ENCODE assay signal across 8 cellular contexts in the genomic region with DNA sequence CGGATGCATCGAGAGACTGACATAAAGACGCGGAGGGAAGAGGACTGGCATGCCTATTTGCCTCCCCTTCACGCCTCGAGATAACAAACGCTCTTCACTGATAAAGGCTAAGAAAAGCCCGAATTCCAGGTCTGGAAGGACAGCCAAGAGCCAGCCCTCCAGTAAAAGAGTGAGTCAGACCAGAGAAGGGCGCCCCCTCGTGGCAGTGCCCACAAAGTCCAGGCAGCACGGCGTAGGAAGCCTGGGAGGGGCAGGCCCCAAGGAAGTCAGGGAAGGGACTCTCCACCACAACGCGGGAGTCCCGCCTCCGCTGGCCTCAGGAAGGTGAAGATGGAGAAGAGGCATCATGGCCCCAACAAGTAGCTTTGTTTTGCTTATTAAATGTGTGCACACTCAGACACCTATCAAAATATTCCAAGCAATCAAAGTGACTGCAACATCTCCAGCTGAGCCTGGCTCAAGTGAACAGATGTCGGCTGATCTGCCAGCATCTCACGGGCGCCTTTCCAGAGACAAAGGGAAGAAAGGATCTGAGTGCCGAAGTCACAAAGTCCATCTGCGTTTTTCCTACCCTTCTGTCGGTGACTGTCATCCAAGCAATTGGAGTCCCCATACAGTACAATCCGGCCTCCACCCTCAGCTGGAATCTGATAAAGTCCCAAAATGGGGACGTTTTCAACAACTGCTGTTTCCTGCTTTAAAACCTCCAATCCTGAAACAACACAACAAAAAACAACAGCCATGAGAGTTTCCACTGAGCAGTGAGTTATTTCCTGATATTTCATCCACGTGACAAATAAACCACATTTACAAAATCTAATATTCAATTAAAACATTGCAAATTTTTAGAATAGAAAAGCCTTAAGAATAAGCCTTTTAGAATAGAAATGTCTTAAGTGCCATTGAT. TPM values are rescaled to one million over a fixed set of nuclear protein-coding genes. Genes with fewer than 3 reads are reported as not detected.
DNase-seq lines count a peak whose midpoint lies in the region; ATAC-seq and TF ChIP-seq lines count a peak whose summit lies in the region.

No MANE protein-coding gene starts in this region.

- H3K27ac ChIP-seq in CD8-positive, alpha-beta memory T cell (ENCODE audit: low read depth, low read length) = no peak overlapping the region
- no peak overlapping the region for H3K27ac ChIP-seq in HL-60 (replicated peaks)
- no peak overlapping the region for H3K27ac ChIP-seq in substantia nigra (ENCODE audit: low read depth, low read length, poor library complexity, severe bottlenecking)

- no peak overlapping the region for H3K4me3 Mint-ChIP-seq in CD8-positive, alpha-beta memory T cell
- H3K4me3 Mint-ChIP-seq in activated T-helper 17 cell treated with anti-CD3 and anti-CD28 coated beads, Interleukin-2, amount 50 U/mL, for 72 hours = no peak overlapping the region
- no peak overlapping the region for H3K4me3 Mint-ChIP-seq in neural crest cell

- peaks cover 0 to 2% (median 0%) of the 10 kb centered on the region in 3 donors for H3K4me1 Mint-ChIP-seq in CD8-positive, alpha-beta memory T cell
- peaks cover 5% of the 10 kb centered on the region for H3K4me1 Mint-ChIP-seq in activated T-helper 17 cell treated with anti-CD3 and anti-CD28 coated beads, Interleukin-2, amount 50 U/mL, for 72 hours
- H3K4me1 Mint-ChIP-seq in neural crest cell = peaks cover 5% of the 10 kb centered on the region

- CTCF ChIA-PET in CD8-positive, alpha-beta memory T cell (lab: Charles Lee) = interaction anchor here (0.9 kb wide), 1 partner anchor 18 kb away, joined by 3 read pairs; no protein-coding TSS in a partner anchor

- H3K36me3 Mint-ChIP-seq in CD8-positive, alpha-beta memory T cell = peaks cover under 1 to 95% (median 22%) of the 10 kb centered on the region in 3 donors
- peaks cover 97% of the 10 kb centered on the region for H3K36me3 Mint-ChIP-seq in activated T-helper 17 cell treated with anti-CD3 and anti-CD28 coated beads, Interleukin-2, amount 50 U/mL, for 72 hours (ENCODE audit: low read depth)
- peaks cover 4% of the 10 kb centered on the region for H3K36me3 Mint-ChIP-seq in neural crest cell (ENCODE audit: low read depth)

- no peaks in the 10 kb centered on the region for H3K4me1 ChIP-seq in CD8-positive, alpha-beta memory T cell (ENCODE audit: insufficient read depth, low read length)

- POLR2A ChIA-PET in CD8-positive, alpha-beta memory T cell (lab: Charles Lee) = no interaction called here

- TF ChIP-seq CTCF in HL-60 (IDR thresholded peaks at IDR 0.05; ENCODE audit: insufficient read depth, low read length) (peak; percentile 67), fibroblast of pulmonary artery (IDR thresholded peaks at IDR 0.05; ENCODE audit: low read length, missing control alignments) (peak; percentile 89), neural crest cell (conservative IDR thresholded peaks at IDR 0.05) (peak; percentile 97)

- peak overlapping the region in 1 of 8 donors; percentile 33 for H3K27ac Mint-ChIP-seq in CD8-positive, alpha-beta memory T cell
- H3K27ac Mint-ChIP-seq in activated T-helper 17 cell treated with anti-CD3 and anti-CD28 coated beads, Interleukin-2, amount 50 U/mL, for 72 hours = peak overlapping the region; percentile 12
- H3K27ac Mint-ChIP-seq in neural crest cell (ENCODE audit: unreplicated experiment) = no peak overlapping the region

- peak; percentile 41 to 54 (median 45) for DNase-seq in CD8-positive, alpha-beta memory T cell
- DNase-seq in HL-60 (ENCODE audit: low read depth in 1 of 2, low spot score in 1 of 2) (peak; percentile 43 to 70), RPMI7951 (ENCODE audit: low read depth) (peak; percentile 43), fibroblast of pulmonary artery (ENCODE audit: low read depth) (peak; percentile 81), neural crest cell (ENCODE audit: low read depth, low spot score) (peak; percentile 94), substantia nigra (lab: John Stamatoyannopoulos, UW) (peak in 43 of 49 donors; percentile 14 to 83 (median 57))

- no peaks in the 10 kb centered on the region for H3K9me3 ChIP-seq in CD8-positive, alpha-beta memory T cell (ENCODE audit: low read length)

- peak; percentile 96 for ATAC-seq in activated T-helper 17 cell treated with anti-CD3 and anti-CD28 coated beads, Interleukin-2, amount 50 U/mL, for 72 hours (replicated peaks)
- ATAC-seq in GM18519 (IDR thresholded peaks at IDR 0.05; ENCODE audit: low FRiP score, unreplicated experiment) = no peak

- H3K9me3 Mint-ChIP-seq in CD8-positive, alpha-beta memory T cell = no peaks in the 10 kb centered on the region
- H3K9me3 Mint-ChIP-seq in activated T-helper 17 cell treated with anti-CD3 and anti-CD28 coated beads, Interleukin-2, amount 50 U/mL, for 72 hours = no peaks in the 10 kb centered on the region
- no peaks in the 10 kb centered on the region for H3K9me3 Mint-ChIP-seq in neural crest cell

- peaks cover 54% of the 10 kb centered on the region for H3K36me3 ChIP-seq in CD8-positive, alpha-beta memory T cell (ENCODE audit: insufficient read depth, low read length)

- H3K27me3 ChIP-seq in CD8-positive, alpha-beta memory T cell (ENCODE audit: insufficient read depth, low read length, poor library complexity, severe bottlenecking) = no peaks in the 10 kb centered on the region
- H3K27me3 ChIP-seq in HL-60 (ENCODE audit: insufficient read depth, poor library complexity, severe bottlenecking) = no peaks in the 10 kb centered on the region

- H3K4me3 ChIP-seq in CD8-positive, alpha-beta memory T cell (ENCODE audit: low read length) = no peak overlapping the region
- no peak overlapping the region for H3K4me3 ChIP-seq in HL-60 (replicated peaks; ENCODE audit: insufficient read depth, low read length)
- no peak overlapping the region for H3K4me3 ChIP-seq in fibroblast of pulmonary artery (replicated peaks; ENCODE audit: low read depth, low read length)

- H3K27me3 Mint-ChIP-seq in CD8-positive, alpha-beta memory T cell = no peaks in the 10 kb centered on the region
- H3K27me3 Mint-ChIP-seq in activated T-helper 17 cell treated with anti-CD3 and anti-CD28 coated beads, Interleukin-2, amount 50 U/mL, for 72 hours = no peaks in the 10 kb centered on the region
- no peaks in the 10 kb centered on the region for H3K27me3 Mint-ChIP-seq in neural crest cell (ENCODE audit: low read depth)

RNA-seq across cellular contexts. Expression of gene SLC38A8, which starts 20.4 kb away (rescaled TPM):
- total RNA-seq in CD8-positive, alpha-beta memory T cell = not detected
- not detected for polyA plus RNA-seq in CD8-positive, alpha-beta memory T cell
- total RNA-seq in RPMI7951 (2014; rRNA removed; shearing (Covaris generic)) = not detected in 2 replicates
- not detected for total RNA-seq in activated T-helper 17 cell treated with anti-CD3 and anti-CD28 coated beads, Interleukin-2, amount 50 U/mL, for 72 hours
- not detected in 2 replicates for total RNA-seq in neural crest cell

RNA-seq across cellular contexts. Expression of gene MBTPS1, which starts 53.8 kb away (rescaled TPM):
- total RNA-seq in CD8-positive, alpha-beta memory T cell = 10 to 100 TPM; 38.3 to 45.0 TPM
- 64.7 TPM for polyA plus RNA-seq in CD8-positive, alpha-beta memory T cell
- 38.2 and 38.6 TPM in 2 replicates for total RNA-seq in RPMI7951 (2014; rRNA removed; shearing (Covaris generic))
- 10 to 100 TPM; 44.0 to 54.4 TPM for total RNA-seq in activated T-helper 17 cell treated with anti-CD3 and anti-CD28 coated beads, Interleukin-2, amount 50 U/mL, for 72 hours
- 53.8 and 59.0 TPM in 2 replicates for total RNA-seq in neural crest cell

Comparison
In these comparisons a context has a peak if more than half of its experiments do, and no peak if none do; other contexts are left out.
1. DNase-seq: peak in every context shown above with its lines; median percentile 94 in neural crest cell; 81 in fibroblast of pulmonary artery; 57 in substantia nigra; 56 in HL-60; 45 in CD8-positive, alpha-beta memory T cell; 43 in RPMI7951.